Comparison of ENCODE assay signal across 8 cellular contexts in the genomic region with DNA sequence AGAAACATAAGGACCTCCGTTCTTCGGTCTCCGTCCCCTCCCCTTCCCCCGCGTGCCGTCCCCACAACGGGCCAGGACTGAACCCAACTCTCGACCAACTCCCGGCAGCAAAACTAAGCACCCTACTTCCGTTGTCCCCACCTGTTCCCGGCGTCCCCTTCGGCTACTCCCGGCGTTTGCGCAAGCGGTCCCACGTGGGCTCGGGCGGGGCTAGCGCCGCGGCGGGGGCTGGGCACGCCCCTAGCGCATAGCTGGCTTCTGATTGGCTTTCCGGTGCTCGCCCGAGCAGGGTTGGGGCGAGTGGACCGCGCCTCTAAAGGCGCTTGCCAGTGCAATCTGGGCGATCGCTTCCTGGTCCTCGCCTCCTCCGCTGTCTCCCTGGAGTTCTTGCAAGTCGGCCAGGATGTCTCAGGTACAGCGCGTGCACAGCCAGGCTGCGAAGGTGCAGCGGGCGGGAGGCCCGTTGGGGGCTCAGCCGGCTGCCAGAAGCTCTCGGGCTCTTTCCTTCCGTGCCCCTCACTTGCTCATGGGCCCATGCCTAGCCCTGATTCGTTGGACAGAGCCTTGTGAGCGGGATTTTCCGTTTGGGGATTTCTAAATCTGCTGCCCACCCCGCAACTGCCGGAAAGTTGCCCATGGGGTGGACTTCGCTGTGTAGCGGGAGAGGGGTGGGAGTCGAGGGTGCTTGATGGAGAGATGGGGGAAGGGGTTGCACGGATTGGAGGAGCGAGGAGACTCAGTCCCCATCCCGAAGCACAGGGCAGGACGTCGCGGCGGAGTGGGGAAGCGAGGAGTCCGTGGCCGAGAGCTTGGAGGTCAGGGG. TPM values are rescaled to one million over a fixed set of nuclear protein-coding genes. Genes with fewer than 3 reads are reported as not detected.
A peak's percentile ranks its signal among the peaks of the same experiment; 100 is the strongest.
DNase-seq lines count a peak whose midpoint lies in the region; ATAC-seq and TF ChIP-seq lines count a peak whose summit lies in the region.

TSS of gene C2orf76 (minus strand) at position 186 of the 823 bp plus-strand sequence. CDS start 26,875 bp downstream, outside the sequence.
TSS of gene DBI (plus strand) at position 329 of the 823 bp plus-strand sequence. CDS start at position 404, 75 bp downstream.

- DNase-seq in DMS153 treated with DMSO at 0.1 percent for 48 hours (lab: John Stamatoyannopoulos, UW; ENCODE audit: unreplicated experiment), result peak; percentile 94
- peak; percentile 98 for DNase-seq in KBM-7
- DNase-seq in activated T-cell treated with anti-CD3 and anti-CD28 coated beads, Interleukin-2, amount 50 U/mL, for 48 hours, result peak; percentile 95
- peak; percentile 82 to 90 for DNase-seq in stimulated activated CD8-positive, alpha-beta memory T cell treated with anti-CD3 and anti-CD28 coated beads, Interleukin-7, amount 100 ng/mL, for 4 hours (ENCODE audit: low read depth in 2 of 2)

- peaks cover 27 to 31% of the 10 kb centered on the region in 2 donors for H3K36me3 ChIP-seq in muscle layer of duodenum (ENCODE audit: control insufficient read depth in 1 of 2, insufficient read depth in 2 of 2, low read length in 2 of 2)

- H3K27me3 ChIP-seq in muscle layer of duodenum (ENCODE audit: low read depth, low read length), result no peaks in the 10 kb centered on the region

- no peaks in the 10 kb centered on the region for H3K9me3 ChIP-seq in muscle layer of duodenum (ENCODE audit: control insufficient read depth in 1 of 2, low read length in 2 of 2)

- H3K27ac ChIP-seq in muscle layer of duodenum (ENCODE audit: low read length), result peak within 1 kb of the TSS; percentile 98

- H3K4me3 ChIP-seq in muscle layer of duodenum (ENCODE audit: low read depth in 1 of 2, low read length in 2 of 2), result peak within 1 kb of the TSS; percentile 86 to 98

- H3K4me1 ChIP-seq in muscle layer of duodenum (ENCODE audit: control insufficient read depth in 1 of 2, insufficient read depth in 2 of 2, low read length in 2 of 2), result peaks cover 16 to 19% of the 10 kb centered on the region in 2 donors

- in situ Hi-C loops in KBM-7 (cut with MboI; ENCODE audit: low pct_unique_long_range_greater_than_20kb, low sequenced_read_pairs), result no loop called here

- ATAC-seq in GM21717 (IDR thresholded peaks at IDR 0.05; ENCODE audit: unreplicated experiment), result peak; percentile 97
- ATAC-seq in esophagus mucosa, result peak; percentile 100

TF ChIP-seq in PFSK-1, 5 proteins besides CTCF, POLR2A, EP300 and RAD21:
- TF ChIP-seq REST (IDR thresholded peaks at IDR 0.05; ENCODE audit: insufficient read depth in 1 of 2, low read depth in 2 of 2, low read length in 2 of 2), result no peak; a peak in 1 of 4 replicates
- 0 out of 2 replicates have a peak, but pooled peaks have one; percentile 36 for TF ChIP-seq SIN3A (IDR thresholded peaks at IDR 0.05; ENCODE audit: borderline replicate concordance, insufficient read depth, low read length)
- peak; percentile 90 for TF ChIP-seq POLR2AphosphoS5 (IDR thresholded peaks at IDR 0.05; ENCODE audit: low read depth, low read length)
- peak; percentile 72; the same call in 1 of the 2 replicates for TF ChIP-seq TAF1 (IDR thresholded peaks at IDR 0.05; ENCODE audit: borderline replicate concordance, insufficient read depth, low read length)
- peak; percentile 73 for TF ChIP-seq FOXP2 (optimal IDR thresholded peaks at IDR 0.05; ENCODE audit: borderline replicate concordance, extremely low read depth, extremely low read length, insufficient read depth)

RNA-seq across cellular contexts. Expression of gene C2orf76, which starts in this region (rescaled TPM):
- 4.6 TPM for polyA plus RNA-seq in PFSK-1 (2012; ENCODE audit: insufficient read length, low read depth)
- 8.0 TPM for total RNA-seq in esophagus mucosa

RNA-seq across cellular contexts. Expression of gene DBI, which starts in this region (rescaled TPM):
- 53.4 TPM for polyA plus RNA-seq in PFSK-1 (2012; ENCODE audit: insufficient read length, low read depth)
- total RNA-seq in esophagus mucosa, result 337 TPM

Comparison
In these comparisons a context has a peak if more than half of its experiments do, and no peak if none do; other contexts are left out.
1. Peak in every context shown above with its lines: DNase-seq, ATAC-seq, H3K4me3 ChIP-seq and H3K27ac ChIP-seq.